In genomic region chr10:77846718-77847311, GRCh38 we compare ENCODE assay signal across 1 cellular context.
TF ChIP-seq lines count a peak whose summit lies in the region.

No MANE protein-coding gene starts in this region.

TF ChIP-seq in HepG2, 621 proteins besides CTCF, POLR2A, EP300 and RAD21 (continued from another document and continues in another):
- TF ChIP-seq ZBTB33 (CRISPR knock-in tag; IDR thresholded peaks at IDR 0.05) (peak; percentile 56; the same call in 1 of the 2 replicates), MTA1 (CRISPR knock-in tag; IDR thresholded peaks at IDR 0.05; ENCODE audit: borderline replicate concordance) (peak; percentile 43; the same call in 1 of the 2 replicates), ZNF883 (CRISPR knock-in tag; IDR thresholded peaks at IDR 0.05; ENCODE audit: not compliant biosample characterization) (peak; percentile 44), ZBTB8A (CRISPR knock-in tag; IDR thresholded peaks at IDR 0.05; ENCODE audit: borderline replicate concordance, low read depth) (no peak), KDM5B (CRISPR knock-in tag; IDR thresholded peaks at IDR 0.05; ENCODE audit: borderline replicate concordance) (peak; percentile 63; the same call in 1 of the 2 replicates), ZNF225 (CRISPR knock-in tag; IDR thresholded peaks at IDR 0.05) (no peak), TBL1XR1 (IDR thresholded peaks at IDR 0.05; ENCODE audit: borderline replicate concordance, low read length, partially characterized antibody) (no peak), SALL1 (CRISPR knock-in tag; IDR thresholded peaks at IDR 0.05) (peak; percentile 30), GATAD2A (CRISPR knock-in tag; IDR thresholded peaks at IDR 0.05) (peak; percentile 67), THAP11 (CRISPR knock-in tag; IDR thresholded peaks at IDR 0.05) (0 out of 2 replicates have a peak, but pooled peaks have one; percentile 20), LCORL (IDR thresholded peaks at IDR 0.05) (no peak), LCORL (CRISPR knock-in tag; IDR thresholded peaks at IDR 0.05) (0 out of 2 replicates have a peak, but pooled peaks have one; percentile 27), HNRNPK (IDR thresholded peaks at IDR 0.05; ENCODE audit: low read depth, low read length, poor library complexity, severe bottlenecking) (no peak), ARID4A (CRISPR knock-in tag; IDR thresholded peaks at IDR 0.05; ENCODE audit: borderline replicate concordance) (peak; percentile 58; the same call in 1 of the 2 replicates), BHLHE40 (IDR thresholded peaks at IDR 0.05; ENCODE audit: low read length) (no peak), CBX5 (CRISPR knock-in tag; IDR thresholded peaks at IDR 0.05; ENCODE audit: borderline replicate concordance) (no peak), IRF2 (CRISPR knock-in tag; IDR thresholded peaks at IDR 0.05) (peak; percentile 61; the same call in 1 of the 2 replicates), CCDC6 (CRISPR knock-in tag; IDR thresholded peaks at IDR 0.05) (peak; percentile 38; the same call in 1 of the 2 replicates), PATZ1 (CRISPR knock-in tag; IDR thresholded peaks at IDR 0.05) (peak; percentile 47; the same call in 1 of the 2 replicates), CHCHD3 (CRISPR knock-in tag; IDR thresholded peaks at IDR 0.05) (no peak), ERF (CRISPR knock-in tag; IDR thresholded peaks at IDR 0.05) (peak; percentile 58; the same call in 1 of the 2 replicates), TARDBP (CRISPR knock-in tag; IDR thresholded peaks at IDR 0.05) (peak; percentile 50; the same call in 1 of the 2 replicates), GFI1 (CRISPR knock-in tag; IDR thresholded peaks at IDR 0.05; ENCODE audit: borderline replicate concordance) (peak; percentile 35; the same call in 1 of the 2 replicates), AHDC1 (CRISPR knock-in tag; IDR thresholded peaks at IDR 0.05; ENCODE audit: borderline replicate concordance) (no peak), SOX13 (IDR thresholded peaks at IDR 0.05) (no peak), SOX13 (CRISPR knock-in tag; conservative IDR thresholded peaks at IDR 0.05 in 1 of 2, IDR thresholded peaks at IDR 0.05 in 1 of 2) (peak in 1 of 2 experiments; percentile 22; a peak in 1 of 4 replicates), RXRA (CRISPR knock-in tag; IDR thresholded peaks at IDR 0.05) (peak; percentile 37; the same call in 1 of the 2 replicates), TGIF2 (CRISPR knock-in tag; IDR thresholded peaks at IDR 0.05) (0 out of 2 replicates have a peak, but pooled peaks have one; percentile 47), MYC (CRISPR knock-in tag; IDR thresholded peaks at IDR 0.05; ENCODE audit: borderline replicate concordance) (peak; percentile 28; the same call in 1 of the 2 replicates), SP1 (IDR thresholded peaks at IDR 0.05) (no peak), SP1 (CRISPR knock-in tag; IDR thresholded peaks at IDR 0.05) (0 out of 2 replicates have a peak, but pooled peaks have one; percentile 24), KDM3A (CRISPR knock-in tag; IDR thresholded peaks at IDR 0.05; ENCODE audit: low read depth) (0 out of 2 replicates have a peak, but pooled peaks have one; percentile 59), ZNF543 (CRISPR knock-in tag; IDR thresholded peaks at IDR 0.05) (no peak), RFX3 (CRISPR knock-in tag; IDR thresholded peaks at IDR 0.05) (no peak), ZNF556 (CRISPR knock-in tag; IDR thresholded peaks at IDR 0.05; ENCODE audit: borderline replicate concordance) (peak; percentile 58; the same call in 1 of the 2 replicates), SAP130 (CRISPR knock-in tag; IDR thresholded peaks at IDR 0.05; ENCODE audit: low read depth) (peak; percentile 18; the same call in 1 of the 2 replicates), MED1 (CRISPR knock-in tag; IDR thresholded peaks at IDR 0.05) (peak; percentile 48; the same call in 1 of the 2 replicates), TEAD3 (CRISPR knock-in tag; optimal IDR thresholded peaks at IDR 0.05; ENCODE audit: borderline replicate concordance) (peak; percentile 13), FOXO4 (CRISPR knock-in tag; conservative IDR thresholded peaks at IDR 0.05) (no peak)
- TF ChIP-seq, protein P1, sequence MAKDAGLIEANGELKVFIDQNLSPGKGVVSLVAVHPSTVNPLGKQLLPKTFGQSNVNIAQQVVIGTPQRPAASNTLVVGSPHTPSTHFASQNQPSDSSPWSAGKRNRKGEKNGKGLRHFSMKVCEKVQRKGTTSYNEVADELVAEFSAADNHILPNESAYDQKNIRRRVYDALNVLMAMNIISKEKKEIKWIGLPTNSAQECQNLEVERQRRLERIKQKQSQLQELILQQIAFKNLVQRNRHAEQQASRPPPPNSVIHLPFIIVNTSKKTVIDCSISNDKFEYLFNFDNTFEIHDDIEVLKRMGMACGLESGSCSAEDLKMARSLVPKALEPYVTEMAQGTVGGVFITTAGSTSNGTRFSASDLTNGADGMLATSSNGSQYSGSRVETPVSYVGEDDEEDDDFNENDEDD (CRISPR knock-in tag; IDR thresholded peaks at IDR 0.05; ENCODE audit: borderline replicate concordance) = peak; percentile 90; the same call in 1 of the 2 replicates
- TF ChIP-seq, protein P2, sequence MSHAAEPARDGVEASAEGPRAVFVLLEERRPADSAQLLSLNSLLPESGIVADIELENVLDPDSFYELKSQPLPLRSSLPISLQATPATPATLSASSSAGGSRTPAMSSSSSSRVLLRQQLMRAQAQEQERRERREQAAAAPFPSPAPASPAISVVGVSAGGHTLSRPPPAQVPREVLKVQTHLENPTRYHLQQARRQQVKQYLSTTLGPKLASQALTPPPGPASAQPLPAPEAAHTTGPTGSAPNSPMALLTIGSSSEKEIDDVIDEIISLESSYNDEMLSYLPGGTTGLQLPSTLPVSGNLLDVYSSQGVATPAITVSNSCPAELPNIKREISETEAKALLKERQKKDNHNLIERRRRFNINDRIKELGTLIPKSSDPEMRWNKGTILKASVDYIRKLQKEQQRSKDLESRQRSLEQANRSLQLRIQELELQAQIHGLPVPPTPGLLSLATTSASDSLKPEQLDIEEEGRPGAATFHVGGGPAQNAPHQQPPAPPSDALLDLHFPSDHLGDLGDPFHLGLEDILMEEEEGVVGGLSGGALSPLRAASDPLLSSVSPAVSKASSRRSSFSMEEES (CRISPR knock-in tag; IDR thresholded peaks at IDR 0.05) = 0 out of 2 replicates have a peak, but pooled peaks have one; percentile 21
- TF ChIP-seq, protein P3, sequence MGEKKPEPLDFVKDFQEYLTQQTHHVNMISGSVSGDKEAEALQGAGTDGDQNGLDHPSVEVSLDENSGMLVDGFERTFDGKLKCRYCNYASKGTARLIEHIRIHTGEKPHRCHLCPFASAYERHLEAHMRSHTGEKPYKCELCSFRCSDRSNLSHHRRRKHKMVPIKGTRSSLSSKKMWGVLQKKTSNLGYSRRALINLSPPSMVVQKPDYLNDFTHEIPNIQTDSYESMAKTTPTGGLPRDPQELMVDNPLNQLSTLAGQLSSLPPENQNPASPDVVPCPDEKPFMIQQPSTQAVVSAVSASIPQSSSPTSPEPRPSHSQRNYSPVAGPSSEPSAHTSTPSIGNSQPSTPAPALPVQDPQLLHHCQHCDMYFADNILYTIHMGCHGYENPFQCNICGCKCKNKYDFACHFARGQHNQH (CRISPR knock-in tag; IDR thresholded peaks at IDR 0.05) = 0 out of 2 replicates have a peak, but pooled peaks have one; percentile 19
